In genomic region chr6:14286634-14287428, GRCh38 we compare ENCODE assay signal across 1 cellular context.
TF ChIP-seq lines count a peak whose summit lies in the region.

No MANE protein-coding gene starts in this region.

TF ChIP-seq in HCT116, 20 proteins besides CTCF, POLR2A, EP300 and RAD21 (continued from another document):
- TF ChIP-seq YY1 (IDR thresholded peaks at IDR 0.05; ENCODE audit: extremely low read depth, insufficient replicate concordance, low read depth, low read length) (no peak), ZBTB33 (IDR thresholded peaks at IDR 0.05; ENCODE audit: extremely low read depth, insufficient replicate concordance, low read length) (no peak), REST (IDR thresholded peaks at IDR 0.05; ENCODE audit: low read depth) (no peak), ATF3 (IDR thresholded peaks at IDR 0.05) (no peak), CEBPB (IDR thresholded peaks at IDR 0.05; ENCODE audit: low read depth) (no peak), ZFX (IDR thresholded peaks at IDR 0.05) (no peak), FOSL1 (IDR thresholded peaks at IDR 0.05; ENCODE audit: low read depth) (no peak), SRF (IDR thresholded peaks at IDR 0.05; ENCODE audit: low read depth) (no peak)
